25 cellular contexts compared by ENCODE assay signal in genomic region chr5:39800202-39800601, GRCh38.
"Had no signal": no experiment of that assay in that cellular context is flagged by ENCODE, and none has a peak within 500 bp of the region (broad histone marks: within the 10 kb centered on the region; RNA-seq: fewer than 3 reads in every experiment).

No MANE protein-coding gene starts in this region.

- H3K36me3 Mint-ChIP-seq: activated naive CD8-positive, alpha-beta T cell treated with anti-CD3 and anti-CD28 coated beads, Interleukin-2, amount 10 ng/mL, durations not matched to agents 7 days and 5 days; brain; immature natural killer cell; natural killer cell; stimulated activated naive B cell treated with anti-CD40 and anti-IgM and Interleukin-4, amounts not matched to agents 10 μg/mL and 1 μg/mL and 100 μg/mL, for 72 hours; T-cell had no signal

- H3K4me1 Mint-ChIP-seq: activated B cell treated with CpG ODN at 0.5 μM for 24 hours; activated CD4-positive, alpha-beta memory T cell treated with anti-CD3 and anti-CD28 coated beads, Interleukin-2, amount 10 ng/mL, durations not matched to agents 7 days and 5 days; activated naive CD8-positive, alpha-beta T cell treated with anti-CD3 and anti-CD28 coated beads, Interleukin-2, amount 10 ng/mL, durations not matched to agents 7 days and 5 days; immature natural killer cell; natural killer cell; stimulated activated naive B cell treated with anti-CD40 and anti-IgM and Interleukin-4, amounts not matched to agents 10 μg/mL and 1 μg/mL and 100 μg/mL, for 72 hours; T-cell had no signal

- H3K4me1 ChIP-seq: left lung had no signal

- H3K9me3 Mint-ChIP-seq: activated B cell treated with CpG ODN at 0.5 μM for 24 hours; activated CD4-positive, alpha-beta memory T cell treated with anti-CD3 and anti-CD28 coated beads, Interleukin-2, amount 10 ng/mL, durations not matched to agents 7 days and 5 days; activated naive CD4-positive, alpha-beta T cell treated with anti-CD3 and anti-CD28 coated beads for 36 hours; activated naive CD8-positive, alpha-beta T cell treated with anti-CD3 and anti-CD28 coated beads, Interleukin-2, amount 10 ng/mL, durations not matched to agents 7 days and 5 days; activated T-cell treated with anti-CD3 and anti-CD28 coated beads, Interleukin-2, amount 50 U/mL, for 72 hours; dendritic cell treated with granulocyte-macrophage colony-stimulating factor and Interleukin-4, amounts not matched to agents 40 ng/mL and 50 ng/mL, for 4 days; natural killer cell; T-cell; T-helper 2 cell treated with Interferon-gamma antibody and Interleukin-4, amounts not matched to agents 5 μg/mL and 100 μg/mL, for 36 hours had no signal

- FAIRE-seq: endometrium, TTC549, urothelium cell line had no signal

- H3K4me3 ChIP-seq: left lung, smooth muscle cell, transverse colon had no signal

- H3K4me2 ChIP-seq: smooth muscle cell had no signal

- DNase-seq: activated B cell treated with CpG ODN at 0.5 μM for 24 hours; activated CD4-positive, alpha-beta memory T cell treated with anti-CD3 and anti-CD28 coated beads, Interleukin-2, amount 10 ng/mL, durations not matched to agents 7 days and 5 days; activated CD4-positive, alpha-beta T cell treated with anti-CD3 and anti-CD28 coated beads for 4 hours; activated effector memory CD4-positive, alpha-beta T cell treated with Interleukin-2 at 50 U/mL for 16 hours; activated naive CD4-positive, alpha-beta T cell treated with anti-CD3 and anti-CD28 coated beads for 36 hours; activated naive CD8-positive, alpha-beta T cell treated with anti-CD3 and anti-CD28 coated beads, Interleukin-2, amount 10 ng/mL, durations not matched to agents 7 days and 5 days; activated T-cell treated with anti-CD3 and anti-CD28 coated beads, Interleukin-2, amount 50 U/mL, for 72 hours; amniotic stem cell; effector CD4-positive, alpha-beta T cell; immature natural killer cell; left lung; natural killer cell; stimulated activated CD4-positive, alpha-beta T cell treated with anti-CD3 and anti-CD28 coated beads, Interleukin-15, amount 100 ng/mL, for 24 hours; stimulated activated CD8-positive, alpha-beta memory T cell treated with anti-CD3 and anti-CD28 coated beads, Interleukin-4, amount 100 ng/mL, for 48 hours; stimulated activated naive B cell treated with anti-CD40 and anti-IgM and Interleukin-4, amounts not matched to agents 10 μg/mL and 1 μg/mL and 100 μg/mL, for 72 hours; T-cell; transverse colon had no signal

- H3K27me3 ChIP-seq: left lung, transverse colon had no signal

- H3K27ac ChIP-seq: left lung had no signal

- H3K4me3 Mint-ChIP-seq: activated B cell treated with CpG ODN at 0.5 μM for 24 hours; activated CD4-positive, alpha-beta memory T cell treated with anti-CD3 and anti-CD28 coated beads, Interleukin-2, amount 10 ng/mL, durations not matched to agents 7 days and 5 days; activated naive CD4-positive, alpha-beta T cell treated with anti-CD3 and anti-CD28 coated beads for 36 hours; activated naive CD8-positive, alpha-beta T cell treated with anti-CD3 and anti-CD28 coated beads, Interleukin-2, amount 10 ng/mL, durations not matched to agents 7 days and 5 days; activated T-cell treated with anti-CD3 and anti-CD28 coated beads, Interleukin-2, amount 50 U/mL, for 72 hours; brain; dendritic cell treated with granulocyte-macrophage colony-stimulating factor and Interleukin-4, amounts not matched to agents 40 ng/mL and 50 ng/mL, for 4 days; immature natural killer cell; natural killer cell; stimulated activated naive B cell treated with anti-CD40 and anti-IgM and Interleukin-4, amounts not matched to agents 10 μg/mL and 1 μg/mL and 100 μg/mL, for 72 hours; T-cell; T-helper 2 cell treated with Interferon-gamma antibody and Interleukin-4, amounts not matched to agents 5 μg/mL and 100 μg/mL, for 36 hours had no signal

- H3K27me3 Mint-ChIP-seq: activated B cell treated with CpG ODN at 0.5 μM for 24 hours; brain; dendritic cell treated with granulocyte-macrophage colony-stimulating factor and Interleukin-4, amounts not matched to agents 40 ng/mL and 50 ng/mL, for 4 days had no signal

- H3K9me3 ChIP-seq: left lung, transverse colon had no signal

- ATAC-seq: activated T-cell treated with anti-CD3 and anti-CD28 coated beads, Interleukin-2, amount 50 U/mL, for 72 hours; left lung; natural killer cell; sciatic nerve; stimulated activated naive B cell treated with anti-CD40 and anti-IgM and Interleukin-4, amounts not matched to agents 10 μg/mL and 1 μg/mL and 100 μg/mL, for 72 hours; T-cell had no signal

- H3K36me3 ChIP-seq: left lung, transverse colon had no signal

- H3K27ac Mint-ChIP-seq: activated B cell treated with CpG ODN at 0.5 μM for 24 hours; activated CD4-positive, alpha-beta memory T cell treated with anti-CD3 and anti-CD28 coated beads, Interleukin-2, amount 10 ng/mL, durations not matched to agents 7 days and 5 days; activated naive CD4-positive, alpha-beta T cell treated with anti-CD3 and anti-CD28 coated beads for 36 hours; activated naive CD8-positive, alpha-beta T cell treated with anti-CD3 and anti-CD28 coated beads, Interleukin-2, amount 10 ng/mL, durations not matched to agents 7 days and 5 days; activated T-cell treated with anti-CD3 and anti-CD28 coated beads, Interleukin-2, amount 50 U/mL, for 72 hours; dendritic cell treated with granulocyte-macrophage colony-stimulating factor and Interleukin-4, amounts not matched to agents 40 ng/mL and 50 ng/mL, for 4 days; immature natural killer cell; natural killer cell; stimulated activated naive B cell treated with anti-CD40 and anti-IgM and Interleukin-4, amounts not matched to agents 10 μg/mL and 1 μg/mL and 100 μg/mL, for 72 hours; T-cell; T-helper 2 cell treated with Interferon-gamma antibody and Interleukin-4, amounts not matched to agents 5 μg/mL and 100 μg/mL, for 36 hours had no signal
